Comparison of ENCODE assay signal across 21 cellular contexts in the genomic region with DNA sequence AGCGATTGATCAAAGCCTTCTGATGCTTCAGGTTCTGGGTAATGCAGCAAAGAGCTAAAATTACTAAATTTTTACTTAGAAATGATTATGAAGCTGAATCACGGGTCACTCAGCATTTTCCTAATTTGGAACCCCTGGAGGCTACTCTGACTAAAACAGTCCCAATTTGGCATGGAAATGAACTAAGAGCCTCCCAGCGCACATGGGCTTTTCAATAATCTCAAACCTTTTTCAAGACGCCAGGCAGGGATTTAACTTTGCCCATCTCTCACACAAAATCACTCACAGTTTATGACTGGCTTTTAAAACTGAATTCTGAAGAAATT.
DNase-seq lines count a peak whose midpoint lies in the region; ATAC-seq and TF ChIP-seq lines count a peak whose summit lies in the region.
"Had no signal": no experiment of that assay in that cellular context is flagged by ENCODE, and none has a peak within 500 bp of the region (broad histone marks: within the 10 kb centered on the region; RNA-seq: fewer than 3 reads in every experiment).

No MANE protein-coding gene starts in this region.

- H3K4me3 ChIP-seq in GM23248 (no peak overlapping the region), SK-N-MC (peak overlapping the region; percentile 73; the same call in 1 of the 2 replicates)
- H3K4me3 ChIP-seq: A549, HAP-1, K562, SJSA1 had no signal

- peak overlapping the region; percentile 23 for H3K4me2 ChIP-seq in GM23248 (ENCODE audit: unreplicated experiment)
- H3K4me2 ChIP-seq: A549 had no signal

- H4K20me1 ChIP-seq in GM23248 (ENCODE audit: insufficient read depth): no peaks in the 10 kb centered on the region

- 32 to 42% methylated on average over 4 of the region's 4 CpGs for WGBS in GM23248 (ENCODE audit: low coverage in 1 of 2, low lambda C conversion rate in 2 of 2, missing lambda C conversion rate in 2 of 2), 2 experiments

- peaks cover 62% of the 10 kb centered on the region for H3K4me1 Mint-ChIP-seq in nephron

- H3K27ac Mint-ChIP-seq in nephron: peak overlapping the region; percentile 73 to 82 (median 75)

- H3K36me3 ChIP-seq in GM23248 (ENCODE audit: low read depth): no peaks in the 10 kb centered on the region
- H3K36me3 ChIP-seq in SK-N-MC (ENCODE audit: insufficient read depth, low read length): no peaks in the 10 kb centered on the region
- H3K36me3 ChIP-seq: HAP-1, SJSA1 had no signal

- DNase-seq in GM23248 (peak; percentile 55), SK-N-MC (ENCODE audit: low read depth, low spot score) (no peak), fibroblast of gingiva (ENCODE audit: low read depth) (peak; percentile 23), NCI-H1105 treated with DMSO at 0.1 percent for 48 hours (lab: John Stamatoyannopoulos, UW) (no peak), DMS79 (lab: John Stamatoyannopoulos, UW) (no peak), left colon (no peak)
- DNase-seq: C1 segment of cervical spinal cord, DND-41, GF-D8, NCI-H1436, NCI-H2029, NCI-H2171 treated with DMSO at 0.1 percent for 48 hours, NCI-H446 treated with DMSO at 0.1 percent for 48 hours, OCI-M1 had no signal

- H3K9ac ChIP-seq in GM23248 (no peak overlapping the region), SK-N-MC (ENCODE audit: insufficient read length) (peak overlapping the region; percentile 56)

- no peaks in the 10 kb centered on the region for H3K27me3 Mint-ChIP-seq in nephron (ENCODE audit: low read depth)

- intact Hi-C loops in left colon (cut with DNase I, micrococcal nuclease): no loop called here

- peak overlapping the region; percentile 47 for H2AFZ ChIP-seq in GM23248

- peaks cover 38% of the 10 kb centered on the region for H3K4me1 ChIP-seq in GM23248 (ENCODE audit: insufficient read depth)
- H3K4me1 ChIP-seq: A549, HAP-1 had no signal

- no peak for TF ChIP-seq CTCF in nephron (IDR thresholded peaks at IDR 0.05; ENCODE audit: unreplicated experiment in 3 of 3)

- peaks cover 22% of the 10 kb centered on the region for H3F3A ChIP-seq in GM23248 (ENCODE audit: insufficient read depth)

- no peaks in the 10 kb centered on the region for H3K9me3 Mint-ChIP-seq in nephron

- no peaks in the 10 kb centered on the region for H3K9me2 ChIP-seq in GM23248 (ENCODE audit: insufficient read depth)

- H3K36me3 Mint-ChIP-seq in nephron (ENCODE audit: low read depth): no peaks in the 10 kb centered on the region

- H3K27me3 ChIP-seq in GM23248 (replicated peaks; ENCODE audit: insufficient read depth): no peaks in the 10 kb centered on the region

- H3K79me2 ChIP-seq in GM23248 (ENCODE audit: insufficient read depth): no peaks in the 10 kb centered on the region

- H3K4me3 Mint-ChIP-seq in nephron: no peak overlapping the region

- no peaks in the 10 kb centered on the region for H3K9me3 ChIP-seq in GM23248 (ENCODE audit: low read depth)
- H3K9me3 ChIP-seq in SK-N-MC (ENCODE audit: low read depth, low read length): no peaks in the 10 kb centered on the region
- H3K9me3 ChIP-seq: A549, HAP-1, SJSA1 had no signal

- no peak overlapping the region for H3K27ac ChIP-seq in GM23248
- peak overlapping the region; percentile 100 for H3K27ac ChIP-seq in SK-N-MC
- H3K27ac ChIP-seq: A549, RWPE1, SJSA1 had no signal

- no peak for ATAC-seq in GM18498 (IDR thresholded peaks at IDR 0.05; ENCODE audit: unreplicated experiment)
- ATAC-seq in left colon: no peak
- ATAC-seq: A549, K562 had no signal

- in situ Hi-C loops in GM23248 (cut with MboI): no loop called here

Comparison
In these comparisons a context has a peak if more than half of its experiments do, and no peak if none do; other contexts are left out.
1. DNase-seq: peak in GM23248 (single experiment) and fibroblast of gingiva (single experiment); none in SK-N-MC (single experiment), NCI-H1105 treated with DMSO at 0.1 percent for 48 hours (single experiment), DMS79 (single experiment) and left colon (0 of 2).